15 cellular contexts compared by ENCODE assay signal in the genomic region with DNA sequence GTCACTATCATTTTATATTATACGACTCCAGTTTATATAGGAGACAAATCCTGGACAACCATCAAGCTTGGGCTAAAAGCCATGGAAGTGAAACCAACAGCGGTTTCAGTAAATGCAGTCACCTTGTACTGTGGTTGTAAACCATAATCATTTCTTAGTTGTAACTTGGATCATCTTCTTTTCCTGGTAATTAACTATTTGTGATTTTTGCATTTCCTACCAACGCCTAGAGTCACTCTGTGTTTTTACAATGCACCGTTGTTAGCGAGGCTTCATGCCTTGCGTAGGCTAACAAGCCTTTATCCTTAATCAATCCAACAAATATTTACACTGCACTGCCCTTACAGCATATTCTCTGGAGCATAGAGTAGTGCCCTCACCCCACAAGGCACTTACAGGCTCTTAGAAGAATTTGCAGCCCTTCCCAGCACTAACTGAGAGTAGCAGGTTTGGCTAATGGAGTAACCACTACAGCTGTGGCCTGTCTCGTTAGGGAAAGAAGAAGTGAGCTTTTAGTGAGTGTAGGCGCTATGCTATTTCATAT.
DNase-seq lines count a peak whose midpoint lies in the region; ATAC-seq and TF ChIP-seq lines count a peak whose summit lies in the region.
"Had no signal": no experiment of that assay in that cellular context is flagged by ENCODE, and none has a peak within 500 bp of the region (broad histone marks: within the 10 kb centered on the region; RNA-seq: fewer than 3 reads in every experiment).

No MANE protein-coding gene starts in this region.

- H3K4me1 Mint-ChIP-seq in activated T-cell treated with anti-CD3 and anti-CD28 coated beads, Interleukin-2, amount 50 U/mL, for 4 hours (ENCODE audit: low read depth), result peaks cover 2% of the 10 kb centered on the region
- H3K4me1 Mint-ChIP-seq in activated naive CD4-positive, alpha-beta T cell treated with anti-CD3 and anti-CD28 coated beads, Interleukin-2, amount 10 ng/mL, durations not matched to agents 7 days and 5 days, result peaks cover 8% of the 10 kb centered on the region

- H3K9me3 ChIP-seq in A673 (ENCODE audit: low read depth, low read length, poor library complexity, severe bottlenecking) (no peaks in the 10 kb centered on the region), mucosa of rectum (ENCODE audit: control insufficient read depth in 2 of 2, low read length in 2 of 2) (no peaks in the 10 kb centered on the region)
- H3K9me3 ChIP-seq: SJSA1, tibial nerve had no signal

- no peak for ATAC-seq in activated T-cell treated with anti-CD3 and anti-CD28 coated beads, Interleukin-2, amount 50 U/mL, for 4 hours
- ATAC-seq: effector memory CD8-positive, alpha-beta T cell had no signal

- H3K27me3 ChIP-seq in A673 (replicated peaks; ENCODE audit: insufficient read depth, low read depth, low read length, poor library complexity), result no peaks in the 10 kb centered on the region
- no peaks in the 10 kb centered on the region for H3K27me3 ChIP-seq in mucosa of rectum (ENCODE audit: control insufficient read depth in 2 of 2, insufficient read depth in 2 of 2, low read length in 2 of 2)
- H3K27me3 ChIP-seq: SJSA1, tibial nerve had no signal

- peaks cover 9% of the 10 kb centered on the region for H3K36me3 ChIP-seq in A673 (ENCODE audit: insufficient read depth, low read length, poor library complexity, severe bottlenecking)
- H3K36me3 ChIP-seq in mucosa of rectum (ENCODE audit: control insufficient read depth in 2 of 2, insufficient read depth in 2 of 2, low read length in 2 of 2), result peaks cover 26 to 32% of the 10 kb centered on the region in 2 donors

- H3K36me3 Mint-ChIP-seq in activated T-cell treated with anti-CD3 and anti-CD28 coated beads, Interleukin-2, amount 50 U/mL, for 4 hours (ENCODE audit: insufficient read depth), result peaks cover 33% of the 10 kb centered on the region
- peaks cover 26% of the 10 kb centered on the region for H3K36me3 Mint-ChIP-seq in activated naive CD4-positive, alpha-beta T cell treated with anti-CD3 and anti-CD28 coated beads, Interleukin-2, amount 10 ng/mL, durations not matched to agents 7 days and 5 days

- H3K27me3 Mint-ChIP-seq in activated T-cell treated with anti-CD3 and anti-CD28 coated beads, Interleukin-2, amount 50 U/mL, for 4 hours (ENCODE audit: low read depth), result no peaks in the 10 kb centered on the region
- H3K27me3 Mint-ChIP-seq in activated naive CD4-positive, alpha-beta T cell treated with anti-CD3 and anti-CD28 coated beads, Interleukin-2, amount 10 ng/mL, durations not matched to agents 7 days and 5 days, result no peaks in the 10 kb centered on the region
- H3K27me3 Mint-ChIP-seq: effector memory CD8-positive, alpha-beta T cell had no signal

- H3K4me3 ChIP-seq in A673 (ENCODE audit: low read depth, low read length, poor library complexity, severe bottlenecking), result no peak overlapping the region
- H3K4me3 ChIP-seq in LNCaP clone FGC (ENCODE audit: low read depth, low read length), result 0 out of 2 replicates have a peak overlapping the region, but pooled peaks have one; percentile 0
- peak overlapping the region; percentile 22 to 53 for H3K4me3 ChIP-seq in mucosa of rectum (ENCODE audit: low read length in 2 of 2)
- H3K4me3 ChIP-seq: SJSA1, tibial nerve had no signal

- no TSS peak for BruUV-seq in A673 (replicated peaks; lab: Mats Ljungman, UMichigan)

- no peaks in the 10 kb centered on the region for H3K9me3 Mint-ChIP-seq in activated T-cell treated with anti-CD3 and anti-CD28 coated beads, Interleukin-2, amount 50 U/mL, for 4 hours
- H3K9me3 Mint-ChIP-seq in activated naive CD4-positive, alpha-beta T cell treated with anti-CD3 and anti-CD28 coated beads, Interleukin-2, amount 10 ng/mL, durations not matched to agents 7 days and 5 days, result no peaks in the 10 kb centered on the region
- H3K9me3 Mint-ChIP-seq: effector memory CD8-positive, alpha-beta T cell had no signal

- intact Hi-C loops in A673 (cut with micrococcal nuclease; ENCODE audit: unreplicated experiment), result no loop called here

- POLR2A ChIA-PET in A673 (lab: Charles Lee; ENCODE audit: low non-redundant PET), result no interaction called here

- H3K4me1 ChIP-seq in A673 (ENCODE audit: insufficient read depth, low read length, poor library complexity, severe bottlenecking) (peaks cover 16% of the 10 kb centered on the region), mucosa of rectum (ENCODE audit: control insufficient read depth in 2 of 2, insufficient read depth in 2 of 2, low read length in 2 of 2) (peaks cover 10 to 11% of the 10 kb centered on the region in 2 donors)

- H3K9ac ChIP-seq in mucosa of rectum (ENCODE audit: low read depth in 1 of 2, low read length in 2 of 2), result peak overlapping the region in 1 of 2 donors; percentile 1

- CTCF ChIA-PET in A673 (lab: Charles Lee), result interaction anchor here (1.6 kb wide), 1 partner anchor 17 kb away, joined by 6 read pairs; no protein-coding TSS in a partner anchor
- CTCF ChIA-PET in activated naive CD4-positive, alpha-beta T cell treated with anti-CD3 and anti-CD28 coated beads, Interleukin-2, amount 10 ng/mL, durations not matched to agents 7 days and 5 days (lab: Charles Lee), result interaction anchor here (1.2 to 1.9 kb wide), 3 partner anchors 20 to 93 kb away, joined by 3 to 9 read pairs (median 5); no protein-coding TSS in a partner anchor

- H3K27ac ChIP-seq in A673 (ENCODE audit: low read depth, low read length, poor library complexity, severe bottlenecking) (no peak overlapping the region), mucosa of rectum (ENCODE audit: low read depth in 2 of 2, low read length in 2 of 2) (peak overlapping the region; percentile 45)
- H3K27ac ChIP-seq: SJSA1, tibial nerve had no signal

- no peak overlapping the region for H3K4me3 Mint-ChIP-seq in activated T-cell treated with anti-CD3 and anti-CD28 coated beads, Interleukin-2, amount 50 U/mL, for 4 hours
- H3K4me3 Mint-ChIP-seq in activated naive CD4-positive, alpha-beta T cell treated with anti-CD3 and anti-CD28 coated beads, Interleukin-2, amount 10 ng/mL, durations not matched to agents 7 days and 5 days, result no peak overlapping the region
- H3K4me3 Mint-ChIP-seq: effector memory CD8-positive, alpha-beta T cell had no signal

- no peak for TF ChIP-seq CTCF in A673 (conservative IDR thresholded peaks at IDR 0.05; ENCODE audit: low read depth, low read length)
- no peak for TF ChIP-seq CTCF in LNCaP clone FGC (IDR thresholded peaks at IDR 0.05; ENCODE audit: control insufficient read depth, extremely low read depth, insufficient read depth)

- no peak overlapping the region for H3K27ac Mint-ChIP-seq in activated naive CD4-positive, alpha-beta T cell treated with anti-CD3 and anti-CD28 coated beads, Interleukin-2, amount 10 ng/mL, durations not matched to agents 7 days and 5 days

- DNase-seq in A673 (ENCODE audit: low spot score) (peak; percentile 10), LNCaP clone FGC (ENCODE audit: low read depth) (peak; percentile 85), RPMI8226 (peak; percentile 17), DMS 273 treated with DMSO at 0.1 percent for 48 hours (lab: John Stamatoyannopoulos, UW) (no peak), kidney tubule cell (ENCODE audit: low spot score) (no peak)
- no peak for DNase-seq in activated T-cell treated with anti-CD3 and anti-CD28 coated beads, Interleukin-2, amount 50 U/mL, for 4 hours
- DNase-seq in activated naive CD4-positive, alpha-beta T cell treated with anti-CD3 and anti-CD28 coated beads, Interleukin-2, amount 10 ng/mL, durations not matched to agents 7 days and 5 days, result no peak
- DNase-seq: C1 segment of cervical spinal cord; effector memory CD8-positive, alpha-beta T cell; hypothalamus; NCI-H1105; occipital lobe had no signal

Comparison
In these comparisons a context has a peak if more than half of its experiments do, and no peak if none do; other contexts are left out.
1. DNase-seq: peak in A673 (single experiment), LNCaP clone FGC (single experiment) and RPMI8226 (single experiment); none in activated T-cell treated with anti-CD3 and anti-CD28 coated beads, Interleukin-2, amount 50 U/mL, for 4 hours (single experiment), DMS 273 treated with DMSO at 0.1 percent for 48 hours (single experiment), kidney tubule cell (single experiment) and activated naive CD4-positive, alpha-beta T cell treated with anti-CD3 and anti-CD28 coated beads, Interleukin-2, amount 10 ng/mL, durations not matched to agents 7 days and 5 days (single experiment).